1 cellular context compared by ENCODE assay signal in the genomic region with DNA sequence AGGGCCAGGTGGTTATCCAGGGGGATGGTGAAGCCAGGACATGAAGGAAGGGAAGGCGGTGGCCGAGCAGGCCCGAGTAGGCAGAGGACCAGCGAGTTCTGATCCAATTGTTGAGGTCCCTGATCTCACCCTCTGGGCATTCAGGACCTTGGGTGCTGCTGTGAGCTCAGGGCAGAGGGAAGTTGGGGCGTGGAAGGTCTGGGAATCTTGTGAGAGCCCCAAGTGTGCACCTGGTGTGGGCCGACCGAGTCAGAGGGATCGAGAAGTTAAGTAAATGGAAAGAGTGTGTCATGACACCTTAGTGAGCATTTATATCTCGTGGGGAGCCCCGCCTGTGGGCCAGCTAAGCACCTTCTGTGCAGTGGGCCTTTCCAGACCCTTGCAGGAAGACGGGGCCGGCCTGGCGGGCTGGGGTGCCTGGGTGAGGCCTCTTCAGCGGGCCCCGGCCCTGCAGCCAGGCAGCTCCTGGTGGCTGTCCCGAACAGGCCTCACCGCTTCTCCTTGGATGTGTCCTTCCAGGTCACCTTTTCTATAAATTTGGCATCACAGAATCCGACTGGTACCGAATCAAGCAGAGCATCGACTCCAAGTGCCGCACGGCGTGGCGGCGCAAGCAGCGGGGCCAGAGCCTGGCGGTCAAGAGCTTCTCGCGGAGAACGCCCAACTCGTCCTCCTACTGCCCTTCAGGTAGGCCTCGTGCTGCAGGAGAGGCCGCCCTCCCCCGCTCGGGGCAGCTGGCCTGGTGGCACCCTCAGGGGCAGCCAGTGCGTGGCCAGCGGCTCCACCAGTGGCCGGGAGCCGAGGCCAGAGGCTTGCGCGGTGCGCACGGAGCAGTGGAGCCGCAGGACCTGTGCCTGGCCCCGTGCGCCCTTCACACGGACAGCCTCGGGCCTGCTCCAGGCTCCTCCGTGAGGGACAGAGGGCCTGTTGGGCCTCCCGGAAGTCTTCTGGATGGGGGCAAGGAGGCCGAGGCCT.
TF ChIP-seq lines count a peak whose summit lies in the region.

No MANE protein-coding gene starts in this region.

TF ChIP-seq in WTC11, 78 proteins besides CTCF, POLR2A, EP300 and RAD21 (continued from another document):
- TF ChIP-seq, protein P1, sequence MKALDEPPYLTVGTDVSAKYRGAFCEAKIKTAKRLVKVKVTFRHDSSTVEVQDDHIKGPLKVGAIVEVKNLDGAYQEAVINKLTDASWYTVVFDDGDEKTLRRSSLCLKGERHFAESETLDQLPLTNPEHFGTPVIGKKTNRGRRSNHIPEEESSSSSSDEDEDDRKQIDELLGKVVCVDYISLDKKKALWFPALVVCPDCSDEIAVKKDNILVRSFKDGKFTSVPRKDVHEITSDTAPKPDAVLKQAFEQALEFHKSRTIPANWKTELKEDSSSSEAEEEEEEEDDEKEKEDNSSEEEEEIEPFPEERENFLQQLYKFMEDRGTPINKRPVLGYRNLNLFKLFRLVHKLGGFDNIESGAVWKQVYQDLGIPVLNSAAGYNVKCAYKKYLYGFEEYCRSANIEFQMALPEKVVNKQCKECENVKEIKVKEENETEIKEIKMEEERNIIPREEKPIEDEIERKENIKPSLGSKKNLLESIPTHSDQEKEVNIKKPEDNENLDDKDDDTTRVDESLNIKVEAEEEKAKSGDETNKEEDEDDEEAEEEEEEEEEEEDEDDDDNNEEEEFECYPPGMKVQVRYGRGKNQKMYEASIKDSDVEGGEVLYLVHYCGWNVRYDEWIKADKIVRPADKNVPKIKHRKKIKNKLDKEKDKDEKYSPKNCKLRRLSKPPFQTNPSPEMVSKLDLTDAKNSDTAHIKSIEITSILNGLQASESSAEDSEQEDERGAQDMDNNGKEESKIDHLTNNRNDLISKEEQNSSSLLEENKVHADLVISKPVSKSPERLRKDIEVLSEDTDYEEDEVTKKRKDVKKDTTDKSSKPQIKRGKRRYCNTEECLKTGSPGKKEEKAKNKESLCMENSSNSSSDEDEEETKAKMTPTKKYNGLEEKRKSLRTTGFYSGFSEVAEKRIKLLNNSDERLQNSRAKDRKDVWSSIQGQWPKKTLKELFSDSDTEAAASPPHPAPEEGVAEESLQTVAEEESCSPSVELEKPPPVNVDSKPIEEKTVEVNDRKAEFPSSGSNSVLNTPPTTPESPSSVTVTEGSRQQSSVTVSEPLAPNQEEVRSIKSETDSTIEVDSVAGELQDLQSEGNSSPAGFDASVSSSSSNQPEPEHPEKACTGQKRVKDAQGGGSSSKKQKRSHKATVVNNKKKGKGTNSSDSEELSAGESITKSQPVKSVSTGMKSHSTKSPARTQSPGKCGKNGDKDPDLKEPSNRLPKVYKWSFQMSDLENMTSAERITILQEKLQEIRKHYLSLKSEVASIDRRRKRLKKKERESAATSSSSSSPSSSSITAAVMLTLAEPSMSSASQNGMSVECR (CRISPR knock-in tag; IDR thresholded peaks at IDR 0.05; ENCODE audit: borderline replicate concordance), result no peak
- TF ChIP-seq SMAD3 (CRISPR knock-in tag; IDR thresholded peaks at IDR 0.05; ENCODE audit: borderline replicate concordance) (no peak), ESRRA (CRISPR knock-in tag; IDR thresholded peaks at IDR 0.05; ENCODE audit: borderline replicate concordance) (no peak), SMAD4 (CRISPR knock-in tag; IDR thresholded peaks at IDR 0.05) (no peak), NFE2L1 (CRISPR knock-in tag; IDR thresholded peaks at IDR 0.05) (no peak), JAZF1 (CRISPR knock-in tag; IDR thresholded peaks at IDR 0.05) (no peak), ETV6 (CRISPR knock-in tag; IDR thresholded peaks at IDR 0.05) (no peak), MXD4 (CRISPR knock-in tag; IDR thresholded peaks at IDR 0.05; ENCODE audit: borderline replicate concordance) (no peak), CREB1 (CRISPR knock-in tag; IDR thresholded peaks at IDR 0.05) (no peak), CREM (CRISPR knock-in tag; IDR thresholded peaks at IDR 0.05) (no peak), ZNF317 (CRISPR knock-in tag; IDR thresholded peaks at IDR 0.05; ENCODE audit: borderline replicate concordance, low read depth) (no peak), ZNF423 (CRISPR knock-in tag; IDR thresholded peaks at IDR 0.05) (no peak)
- TF ChIP-seq, protein P2, sequence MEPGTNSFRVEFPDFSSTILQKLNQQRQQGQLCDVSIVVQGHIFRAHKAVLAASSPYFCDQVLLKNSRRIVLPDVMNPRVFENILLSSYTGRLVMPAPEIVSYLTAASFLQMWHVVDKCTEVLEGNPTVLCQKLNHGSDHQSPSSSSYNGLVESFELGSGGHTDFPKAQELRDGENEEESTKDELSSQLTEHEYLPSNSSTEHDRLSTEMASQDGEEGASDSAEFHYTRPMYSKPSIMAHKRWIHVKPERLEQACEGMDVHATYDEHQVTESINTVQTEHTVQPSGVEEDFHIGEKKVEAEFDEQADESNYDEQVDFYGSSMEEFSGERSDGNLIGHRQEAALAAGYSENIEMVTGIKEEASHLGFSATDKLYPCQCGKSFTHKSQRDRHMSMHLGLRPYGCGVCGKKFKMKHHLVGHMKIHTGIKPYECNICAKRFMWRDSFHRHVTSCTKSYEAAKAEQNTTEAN (CRISPR knock-in tag; IDR thresholded peaks at IDR 0.05), result no peak
- TF ChIP-seq, protein P3, sequence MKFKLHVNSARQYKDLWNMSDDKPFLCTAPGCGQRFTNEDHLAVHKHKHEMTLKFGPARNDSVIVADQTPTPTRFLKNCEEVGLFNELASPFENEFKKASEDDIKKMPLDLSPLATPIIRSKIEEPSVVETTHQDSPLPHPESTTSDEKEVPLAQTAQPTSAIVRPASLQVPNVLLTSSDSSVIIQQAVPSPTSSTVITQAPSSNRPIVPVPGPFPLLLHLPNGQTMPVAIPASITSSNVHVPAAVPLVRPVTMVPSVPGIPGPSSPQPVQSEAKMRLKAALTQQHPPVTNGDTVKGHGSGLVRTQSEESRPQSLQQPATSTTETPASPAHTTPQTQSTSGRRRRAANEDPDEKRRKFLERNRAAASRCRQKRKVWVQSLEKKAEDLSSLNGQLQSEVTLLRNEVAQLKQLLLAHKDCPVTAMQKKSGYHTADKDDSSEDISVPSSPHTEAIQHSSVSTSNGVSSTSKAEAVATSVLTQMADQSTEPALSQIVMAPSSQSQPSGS (CRISPR knock-in tag; IDR thresholded peaks at IDR 0.05; ENCODE audit: borderline replicate concordance, low read depth), result no peak
- TF ChIP-seq, protein P4, sequence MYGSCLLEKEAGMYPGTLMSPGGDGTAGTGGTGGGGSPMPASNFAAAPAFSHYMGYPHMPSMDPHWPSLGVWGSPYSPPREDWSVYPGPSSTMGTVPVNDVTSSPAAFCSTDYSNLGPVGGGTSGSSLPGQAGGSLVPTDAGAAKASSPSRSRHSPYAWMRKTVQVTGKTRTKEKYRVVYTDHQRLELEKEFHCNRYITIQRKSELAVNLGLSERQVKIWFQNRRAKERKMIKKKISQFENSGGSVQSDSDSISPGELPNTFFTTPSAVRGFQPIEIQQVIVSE (CRISPR knock-in tag; IDR thresholded peaks at IDR 0.05; ENCODE audit: borderline replicate concordance), result no peak
- TF ChIP-seq, protein P5, sequence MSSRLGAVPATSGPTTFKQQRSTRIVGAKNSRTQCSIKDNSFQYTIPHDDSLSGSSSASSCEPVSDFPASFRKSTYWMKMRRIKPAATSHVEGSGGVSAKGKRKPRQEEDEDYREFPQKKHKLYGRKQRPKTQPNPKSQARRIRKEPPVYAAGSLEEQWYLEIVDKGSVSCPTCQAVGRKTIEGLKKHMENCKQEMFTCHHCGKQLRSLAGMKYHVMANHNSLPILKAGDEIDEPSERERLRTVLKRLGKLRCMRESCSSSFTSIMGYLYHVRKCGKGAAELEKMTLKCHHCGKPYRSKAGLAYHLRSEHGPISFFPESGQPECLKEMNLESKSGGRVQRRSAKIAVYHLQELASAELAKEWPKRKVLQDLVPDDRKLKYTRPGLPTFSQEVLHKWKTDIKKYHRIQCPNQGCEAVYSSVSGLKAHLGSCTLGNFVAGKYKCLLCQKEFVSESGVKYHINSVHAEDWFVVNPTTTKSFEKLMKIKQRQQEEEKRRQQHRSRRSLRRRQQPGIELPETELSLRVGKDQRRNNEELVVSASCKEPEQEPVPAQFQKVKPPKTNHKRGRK (CRISPR knock-in tag; IDR thresholded peaks at IDR 0.05; ENCODE audit: borderline replicate concordance), result no peak
- TF ChIP-seq, protein P6, sequence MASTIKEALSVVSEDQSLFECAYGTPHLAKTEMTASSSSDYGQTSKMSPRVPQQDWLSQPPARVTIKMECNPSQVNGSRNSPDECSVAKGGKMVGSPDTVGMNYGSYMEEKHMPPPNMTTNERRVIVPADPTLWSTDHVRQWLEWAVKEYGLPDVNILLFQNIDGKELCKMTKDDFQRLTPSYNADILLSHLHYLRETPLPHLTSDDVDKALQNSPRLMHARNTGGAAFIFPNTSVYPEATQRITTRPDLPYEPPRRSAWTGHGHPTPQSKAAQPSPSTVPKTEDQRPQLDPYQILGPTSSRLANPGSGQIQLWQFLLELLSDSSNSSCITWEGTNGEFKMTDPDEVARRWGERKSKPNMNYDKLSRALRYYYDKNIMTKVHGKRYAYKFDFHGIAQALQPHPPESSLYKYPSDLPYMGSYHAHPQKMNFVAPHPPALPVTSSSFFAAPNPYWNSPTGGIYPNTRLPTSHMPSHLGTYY (CRISPR knock-in tag; IDR thresholded peaks at IDR 0.05), result no peak
